ENCODE assay signal across 20 cellular contexts in the genomic region with DNA sequence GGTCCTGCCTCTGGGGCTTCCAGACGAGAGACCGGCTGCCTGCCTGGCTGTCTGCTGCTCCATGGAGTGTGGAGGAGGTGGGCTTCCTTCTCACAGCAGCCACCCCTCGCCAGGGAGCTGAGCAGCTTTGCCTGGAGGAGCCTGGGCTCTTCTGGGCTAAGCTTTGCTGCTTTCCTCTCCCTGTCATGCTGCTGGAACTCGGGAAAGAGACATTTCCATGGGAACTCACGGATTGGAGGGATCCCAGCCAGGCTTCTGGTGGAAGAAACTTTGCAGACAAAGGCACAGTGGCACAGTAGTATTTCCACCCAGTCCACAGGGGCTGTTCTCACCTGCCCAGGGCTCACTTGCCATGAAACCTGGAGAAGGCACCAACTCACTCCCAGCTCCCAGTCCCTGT.
"Had no signal": no experiment of that assay in that cellular context is flagged by ENCODE, and none has a peak within 500 bp of the region (broad histone marks: within the 10 kb centered on the region; RNA-seq: fewer than 3 reads in every experiment).

No MANE protein-coding gene starts in this region.

- H3K27ac ChIP-seq: colonic mucosa, epithelial cell of prostate, esophagus squamous epithelium, gastrocnemius medialis, heart right ventricle, left lung, lower lobe of right lung had no signal

- H3K4me1 ChIP-seq: colonic mucosa, gastrocnemius medialis had no signal

- H3K9me3 ChIP-seq: colonic mucosa, esophagus squamous epithelium, gastrocnemius medialis, heart right ventricle, left lung, lower lobe of right lung had no signal

- H3K36me3 ChIP-seq: colonic mucosa, esophagus squamous epithelium, gastrocnemius medialis, heart right ventricle, left lung, lower lobe of right lung had no signal

- DNase-seq: colonic mucosa; cortex of kidney; effector CD8-positive, alpha-beta T cell; effector memory CD8-positive, alpha-beta T cell; endodermal cell; erythroblast; esophagus squamous epithelium; foreskin melanocyte; gastrocnemius medialis; glutamatergic neuron; heart right ventricle; hippocampal formation; left cardiac atrium; left ventricle myocardium superior; lower lobe of right lung; mesendoderm; midbrain had no signal

- ATAC-seq: effector memory CD8-positive, alpha-beta T cell; esophagus mucosa; gastrocnemius medialis; heart right ventricle; left cardiac atrium; left lung; left ventricle myocardium superior; lower lobe of right lung had no signal

- H3K4me3 ChIP-seq: colonic mucosa, esophagus squamous epithelium, gastrocnemius medialis, heart right ventricle, left lung, lower lobe of right lung had no signal
